In genomic region chr16:22672830-22673210, GRCh38 we compare ENCODE assay signal across 23 cellular contexts.
"Had no signal": no experiment of that assay in that cellular context is flagged by ENCODE, and none has a peak within 500 bp of the region (broad histone marks: within the 10 kb centered on the region; RNA-seq: fewer than 3 reads in every experiment).

No MANE protein-coding gene starts in this region.

- H3K9me3 ChIP-seq: adrenal gland, SJCRH30, SK-N-SH had no signal

- H3K4me1 Mint-ChIP-seq: activated CD4-positive, alpha-beta T cell treated with anti-CD3 and anti-CD28 coated beads, Interleukin-2, amount 10 ng/mL, durations not matched to agents 7 days and 5 days; activated naive CD8-positive, alpha-beta T cell treated with anti-CD3 and anti-CD28 coated beads, Interleukin-2, amount 10 ng/mL, durations not matched to agents 7 days and 5 days had no signal

- H3K9me3 Mint-ChIP-seq: activated CD4-positive, alpha-beta memory T cell treated with anti-CD3 and anti-CD28 coated beads for 36 hours; activated CD4-positive, alpha-beta T cell treated with anti-CD3 and anti-CD28 coated beads, Interleukin-2, amount 10 ng/mL, durations not matched to agents 7 days and 5 days; activated naive CD8-positive, alpha-beta T cell treated with anti-CD3 and anti-CD28 coated beads, Interleukin-2, amount 10 ng/mL, durations not matched to agents 7 days and 5 days; activated T-cell treated with anti-CD3 and anti-CD28 coated beads, Interleukin-2, amount 50 U/mL, for 72 hours; activated T-helper 2 cell treated with anti-CD3 and anti-CD28 coated beads, Interferon-gamma antibody, Interleukin-2, Interleukin-4, amounts not matched to agents 10 μg/mL and 5 μg/mL and 100 μg/mL, durations not matched to agents 14 hours and 24 hours and 36 hours had no signal

- H3K4me3 Mint-ChIP-seq: activated CD4-positive, alpha-beta memory T cell treated with anti-CD3 and anti-CD28 coated beads for 36 hours; activated CD4-positive, alpha-beta T cell treated with anti-CD3 and anti-CD28 coated beads, Interleukin-2, amount 10 ng/mL, durations not matched to agents 7 days and 5 days; activated naive CD8-positive, alpha-beta T cell treated with anti-CD3 and anti-CD28 coated beads, Interleukin-2, amount 10 ng/mL, durations not matched to agents 7 days and 5 days; activated T-cell treated with anti-CD3 and anti-CD28 coated beads, Interleukin-2, amount 50 U/mL, for 72 hours had no signal

- H3K36me3 Mint-ChIP-seq: activated CD4-positive, alpha-beta memory T cell treated with anti-CD3 and anti-CD28 coated beads for 36 hours; activated naive CD8-positive, alpha-beta T cell treated with anti-CD3 and anti-CD28 coated beads, Interleukin-2, amount 10 ng/mL, durations not matched to agents 7 days and 5 days had no signal

- ATAC-seq: activated T-cell treated with anti-CD3 and anti-CD28 coated beads, Interleukin-2, amount 50 U/mL, for 72 hours; K562 had no signal

- DNase-seq: activated CD4-positive, alpha-beta memory T cell treated with anti-CD3 and anti-CD28 coated beads for 36 hours; activated CD4-positive, alpha-beta T cell treated with anti-CD3 and anti-CD28 coated beads, Interleukin-2, amount 10 ng/mL, durations not matched to agents 7 days and 5 days; activated CD4-positive, CD25-positive, alpha-beta regulatory T cell; activated gamma-delta T cell treated with Interleukin-2 at 50 U/mL for 16 hours; activated naive CD4-positive, alpha-beta T cell treated with anti-CD3 and anti-CD28 coated beads, Interleukin-2, amount 50 U/mL, for 16 hours; activated naive CD8-positive, alpha-beta T cell treated with anti-CD3 and anti-CD28 coated beads, Interleukin-2, amount 10 ng/mL, durations not matched to agents 7 days and 5 days; activated T-cell treated with anti-CD3 and anti-CD28 coated beads, Interleukin-2, amount 50 U/mL, for 72 hours; Karpas-422; MM.1S; NCI-H1105 treated with DMSO at 0.1 percent for 48 hours; NCI-H1436 treated with DMSO at 0.1 percent for 48 hours; NCI-H187; NCI-H2081 treated with DMSO at 0.1 percent for 48 hours; NCI-H446; NCI-H524; NCI-H748 treated with DMSO at 0.1 percent for 48 hours; SJCRH30; SK-N-SH; T-helper 1 cell had no signal

- H3K4me3 ChIP-seq: adrenal gland, K562, SJCRH30 had no signal

- H3K27me3 Mint-ChIP-seq: activated CD4-positive, alpha-beta T cell treated with anti-CD3 and anti-CD28 coated beads, Interleukin-2, amount 10 ng/mL, durations not matched to agents 7 days and 5 days; activated naive CD8-positive, alpha-beta T cell treated with anti-CD3 and anti-CD28 coated beads, Interleukin-2, amount 10 ng/mL, durations not matched to agents 7 days and 5 days had no signal

- H3K4me1 ChIP-seq: adrenal gland had no signal

- H3K27me3 ChIP-seq: adrenal gland, SJCRH30 had no signal

- H3K9ac ChIP-seq: SK-N-SH had no signal

- H3K27ac ChIP-seq: adrenal gland, SJCRH30, VCaP had no signal

- H3K27ac Mint-ChIP-seq: activated CD4-positive, alpha-beta memory T cell treated with anti-CD3 and anti-CD28 coated beads for 36 hours; activated CD4-positive, alpha-beta T cell treated with anti-CD3 and anti-CD28 coated beads, Interleukin-2, amount 10 ng/mL, durations not matched to agents 7 days and 5 days; activated naive CD8-positive, alpha-beta T cell treated with anti-CD3 and anti-CD28 coated beads, Interleukin-2, amount 10 ng/mL, durations not matched to agents 7 days and 5 days; activated T-cell treated with anti-CD3 and anti-CD28 coated beads, Interleukin-2, amount 50 U/mL, for 72 hours; activated T-helper 2 cell treated with anti-CD3 and anti-CD28 coated beads, Interferon-gamma antibody, Interleukin-2, Interleukin-4, amounts not matched to agents 10 μg/mL and 5 μg/mL and 100 μg/mL, durations not matched to agents 14 hours and 24 hours and 36 hours had no signal

- H3K4me2 ChIP-seq: SK-N-SH had no signal

- H3K36me3 ChIP-seq: adrenal gland, SJCRH30 had no signal
